In genomic region chr10:27801171-27801785, GRCh38 we compare ENCODE assay signal across 21 cellular contexts. TPM values are rescaled to one million over a fixed set of nuclear protein-coding genes. Genes with fewer than 3 reads are reported as not detected.
DNase-seq lines count a peak whose midpoint lies in the region; ATAC-seq and TF ChIP-seq lines count a peak whose summit lies in the region.
"Had no signal": no experiment of that assay in that cellular context is flagged by ENCODE, and none has a peak within 500 bp of the region (broad histone marks: within the 10 kb centered on the region; RNA-seq: fewer than 3 reads in every experiment).

No MANE protein-coding gene starts in this region.

- POLR2A ChIA-PET in HEK293T (lab: Yijun Ruan, JAX) = no interaction called here

- peak; percentile 11 for DNase-seq in EH (ENCODE audit: low read depth)
- peak; percentile 45 for DNase-seq in M059J (ENCODE audit: low read depth)
- peak; percentile 68 for DNase-seq in glomerular visceral epithelial cell (ENCODE audit: extremely low spot score)
- DNase-seq in renal cortical epithelial cell (ENCODE audit: low read depth) = peak; percentile 15
- DNase-seq in HEK293T (ENCODE audit: extremely low spot score) = no peak
- DNase-seq in T-helper 9 cell = no peak
- DNase-seq: AML-193, DND-41, GDM1, H7, HFFc6, KG1, NCI-H1105, NCI-H2029 treated with DMSO at 0.1 percent for 48 hours, NCI-H524 treated with DMSO at 0.1 percent for 48 hours, NCI-H82, SJCRH30, T-cell had no signal

- CTCF ChIA-PET in HEK293T (lab: Yijun Ruan, JAX) = no interaction called here

- ATAC-seq in HG02938 (IDR thresholded peaks at IDR 0.05; ENCODE audit: unreplicated experiment) (no peak), GM18519 (IDR thresholded peaks at IDR 0.05; ENCODE audit: low FRiP score, unreplicated experiment) (no peak)
- ATAC-seq: T-cell had no signal

TF ChIP-seq in HEK293T, 16 proteins besides CTCF, POLR2A, EP300 and RAD21:
- no peak for TF ChIP-seq FOXA1 (IDR thresholded peaks at IDR 0.05)
- no peak for TF ChIP-seq SP1 (IDR thresholded peaks at IDR 0.05)
- no peak for TF ChIP-seq BHLHE40 (IDR thresholded peaks at IDR 0.05; ENCODE audit: borderline replicate concordance)
- no peak for TF ChIP-seq L3MBTL2 (conservative IDR thresholded peaks at IDR 0.05)
- TF ChIP-seq LEF1 (IDR thresholded peaks at IDR 0.05; ENCODE audit: borderline replicate concordance) = no peak
- no peak for TF ChIP-seq TARDBP (IDR thresholded peaks at IDR 0.05)
- TF ChIP-seq HDGF (IDR thresholded peaks at IDR 0.05; ENCODE audit: borderline replicate concordance) = no peak
- no peak for TF ChIP-seq ELF4 (IDR thresholded peaks at IDR 0.05)
- TF ChIP-seq NFRKB (IDR thresholded peaks at IDR 0.05) = no peak
- no peak for TF ChIP-seq CTBP1 (IDR thresholded peaks at IDR 0.05; ENCODE audit: borderline replicate concordance)
- no peak for TF ChIP-seq FOXM1 (IDR thresholded peaks at IDR 0.05; ENCODE audit: borderline replicate concordance)
- TF ChIP-seq SUZ12 (IDR thresholded peaks at IDR 0.05) = no peak
- TF ChIP-seq ARNT (IDR thresholded peaks at IDR 0.05) = no peak
- TF ChIP-seq PKNOX1 (IDR thresholded peaks at IDR 0.05) = no peak
- TF ChIP-seq ZNF384 (IDR thresholded peaks at IDR 0.05) = no peak

RNA-seq across cellular contexts. Expression of gene MKX, which starts 55.7 kb away (rescaled TPM):
- total RNA-seq in M059J (2014; rRNA removed; shearing (Covaris generic)) = 0.64 and 1.8 TPM in 2 replicates
- 0.25 TPM in 1 of 2 replicates, not detected in the other for total RNA-seq in renal cortical epithelial cell
- total RNA-seq: OCI-LY7 had no signal

Comparison
In these comparisons a context has a peak if more than half of its experiments do, and no peak if none do; other contexts are left out.
1. DNase-seq: peak in EH (single experiment), M059J (single experiment), glomerular visceral epithelial cell (single experiment) and renal cortical epithelial cell (single experiment); none in HEK293T (single experiment) and T-helper 9 cell (single experiment).